Comparison of ENCODE assay signal across 8 cellular contexts in genomic region chr13:36344173-36344572, GRCh38. TPM values are rescaled to one million over a fixed set of nuclear protein-coding genes. Genes with fewer than 3 reads are reported as not detected.
DNase-seq lines count a peak whose midpoint lies in the region; ATAC-seq and TF ChIP-seq lines count a peak whose summit lies in the region.

No MANE protein-coding gene starts in this region.

- POLR2A ChIA-PET in activated CD4-positive, alpha-beta T cell treated with anti-CD3 and anti-CD28 coated beads for 36 hours (lab: Charles Lee): no interaction called here
- POLR2A ChIA-PET in T-cell (lab: Charles Lee): interaction anchor here in 1 of 2 donors (0.7 kb wide), 1 partner anchor 7 kb away, joined by 4 read pairs; no protein-coding TSS in a partner anchor
- POLR2A ChIA-PET in SK-N-SH (lab: Yijun Ruan, JAX): no interaction called here

- H3K9me3 Mint-ChIP-seq in activated CD4-positive, alpha-beta T cell treated with anti-CD3 and anti-CD28 coated beads for 36 hours (ENCODE audit: low read depth): no peaks in the 10 kb centered on the region
- H3K9me3 Mint-ChIP-seq in T-cell: no peaks in the 10 kb centered on the region

- peaks cover 3% of the 10 kb centered on the region; the same call in 1 of the 2 replicates for H3K79me2 ChIP-seq in SK-N-SH (ENCODE audit: insufficient read depth)

- H3K27me3 Mint-ChIP-seq in activated CD4-positive, alpha-beta T cell treated with anti-CD3 and anti-CD28 coated beads for 36 hours: peaks cover 2% of the 10 kb centered on the region
- peaks cover 0 to 3% of the 10 kb centered on the region in 2 donors for H3K27me3 Mint-ChIP-seq in T-cell

- no peaks in the 10 kb centered on the region for H3K27me3 ChIP-seq in foreskin keratinocyte
- H3K27me3 ChIP-seq in subcutaneous abdominal adipose tissue (ENCODE audit: control insufficient read depth in 5 of 5, insufficient read depth in 4 of 5, low read length in 5 of 5): no peaks in the 10 kb centered on the region
- H3K27me3 ChIP-seq in SK-N-SH (ENCODE audit: insufficient read depth): no peaks in the 10 kb centered on the region

- peak overlapping the region; percentile 95 for H3K27ac ChIP-seq in foreskin keratinocyte
- H3K27ac ChIP-seq in subcutaneous abdominal adipose tissue (ENCODE audit: low read depth, low read length): peak overlapping the region; percentile 100
- no peak overlapping the region for H3K27ac ChIP-seq in SK-N-SH (ENCODE audit: low read depth in 2 of 2, low read length in 1 of 2)

- H2AFZ ChIP-seq in SK-N-SH (ENCODE audit: low read depth): no peak overlapping the region

- intact Hi-C loops in activated CD4-positive, alpha-beta T cell treated with anti-CD3 and anti-CD28 coated beads for 36 hours (cut with DNase I, micrococcal nuclease): loop anchor here in 1 of 2 experiments (2.0 kb wide), 1 partner anchor 715 kb away; the partner anchor contains the start of gene SUPT20H

- 85% methylated on average over 6 of the region's 6 CpGs for WGBS in SK-N-SH (ENCODE audit: low lambda C conversion rate)

- H3K36me3 ChIP-seq in subcutaneous abdominal adipose tissue (ENCODE audit: control insufficient read depth in 5 of 5, insufficient read depth in 5 of 5, low read length in 5 of 5) (no peaks in the 10 kb centered on the region), SK-N-SH (replicated peaks in 1 of 2; ENCODE audit: control insufficient read depth in 1 of 2, insufficient read depth in 2 of 2, low read length in 1 of 2) (no peaks in the 10 kb centered on the region)

- H3K4me3 ChIP-seq in subcutaneous abdominal adipose tissue (ENCODE audit: low read depth in 1 of 5, low read length in 5 of 5): peak overlapping the region in 2 of 5 donors; percentile 15 to 99
- no peak overlapping the region for H3K4me3 ChIP-seq in SK-N-SH (ENCODE audit: low read depth in 2 of 2, low read length in 1 of 2)

- CTCF ChIA-PET in activated CD4-positive, alpha-beta T cell treated with anti-CD3 and anti-CD28 coated beads for 36 hours (lab: Charles Lee): interaction anchor here (0.6 to 1.0 kb wide), 2 partner anchors 393 to 518 kb away, joined by 3 read pairs; no protein-coding TSS in a partner anchor
- CTCF ChIA-PET in T-cell (lab: Charles Lee): interaction anchor here (0.7 to 1.3 kb wide), 3 partner anchors 15 to 656 kb away, joined by 3 read pairs; no protein-coding TSS in a partner anchor
- CTCF ChIA-PET in SK-N-SH (lab: Yijun Ruan, JAX): interaction anchor here (0.8 kb wide), 1 partner anchor 195 kb away, joined by 3 read pairs; no protein-coding TSS in a partner anchor

- H3K4me2 ChIP-seq in SK-N-SH: no peak overlapping the region

- no peaks in the 10 kb centered on the region for H3K9me3 ChIP-seq in subcutaneous abdominal adipose tissue (ENCODE audit: control insufficient read depth in 5 of 5, low read length in 5 of 5)
- no peaks in the 10 kb centered on the region for H3K9me3 ChIP-seq in SK-N-SH

- ATAC-seq in activated CD4-positive, alpha-beta T cell treated with anti-CD3 and anti-CD28 coated beads for 36 hours: no peak
- no peak for ATAC-seq in T-cell (replicated peaks in 1 of 4)
- no peak for ATAC-seq in foreskin keratinocyte

- peaks cover 19% of the 10 kb centered on the region for H3K4me1 ChIP-seq in foreskin keratinocyte
- H3K4me1 ChIP-seq in subcutaneous abdominal adipose tissue (ENCODE audit: control insufficient read depth in 5 of 5, insufficient read depth in 5 of 5, low read length in 5 of 5): peaks cover 0 to 34% (median 25%) of the 10 kb centered on the region in 5 donors
- no peaks in the 10 kb centered on the region; a peak in 2 of 4 replicates for H3K4me1 ChIP-seq in SK-N-SH (ENCODE audit: control insufficient read depth in 1 of 2, insufficient read depth in 2 of 2, low read depth in 1 of 2, low read length in 1 of 2)

- no peaks in the 10 kb centered on the region for H4K20me1 ChIP-seq in SK-N-SH (ENCODE audit: insufficient read depth)

- peak overlapping the region; percentile 36 for H3K4me3 Mint-ChIP-seq in activated CD4-positive, alpha-beta T cell treated with anti-CD3 and anti-CD28 coated beads for 36 hours
- H3K4me3 Mint-ChIP-seq in T-cell: peak overlapping the region; percentile 38 to 93 (median 45)

- no peak for DNase-seq in activated CD4-positive, alpha-beta T cell treated with anti-CD3 and anti-CD28 coated beads for 36 hours
- DNase-seq in activated CD4-positive, alpha-beta T cell treated with anti-CD3 and anti-CD28 coated beads for 48 hours: no peak
- DNase-seq in T-cell (no peak), foreskin keratinocyte (peak in 1 of 2 donors; percentile 7), T1000 (lab: John Stamatoyannopoulos, UW) (no peak), SK-N-SH (no peak), HPDE6-E6E7 (ENCODE audit: extremely low spot score) (no peak)

- H3K27ac Mint-ChIP-seq in activated CD4-positive, alpha-beta T cell treated with anti-CD3 and anti-CD28 coated beads for 36 hours: peak overlapping the region; percentile 19
- H3K27ac Mint-ChIP-seq in T-cell: peak overlapping the region in 1 of 2 donors; percentile 32

- H3K36me3 Mint-ChIP-seq in activated CD4-positive, alpha-beta T cell treated with anti-CD3 and anti-CD28 coated beads for 36 hours (ENCODE audit: low read depth): peaks cover 1% of the 10 kb centered on the region
- H3K36me3 Mint-ChIP-seq in T-cell: peaks cover 3% of the 10 kb centered on the region

- TF ChIP-seq CTCF in foreskin keratinocyte (conservative IDR thresholded peaks at IDR 0.05): no peak
- TF ChIP-seq CTCF in SK-N-SH (IDR thresholded peaks at IDR 0.05): no peak

- H3K4me1 Mint-ChIP-seq in activated CD4-positive, alpha-beta T cell treated with anti-CD3 and anti-CD28 coated beads for 36 hours: peaks cover 36% of the 10 kb centered on the region
- H3K4me1 Mint-ChIP-seq in T-cell: peaks cover 47 to 54% (median 52%) of the 10 kb centered on the region in 3 donors

- peak overlapping the region in 1 of 5 donors; percentile 99 for H3K9ac ChIP-seq in subcutaneous abdominal adipose tissue (ENCODE audit: low read length in 5 of 5)
- H3K9ac ChIP-seq in SK-N-SH: no peak overlapping the region

- no peak for TF ChIP-seq EP300 in SK-N-SH (IDR thresholded peaks at IDR 0.05; ENCODE audit: borderline replicate concordance in 1 of 2, low read depth in 1 of 2, low read length in 1 of 2)

- no peaks in the 10 kb centered on the region for H3K9me2 ChIP-seq in SK-N-SH

- no peak for TF ChIP-seq RAD21 in SK-N-SH (IDR thresholded peaks at IDR 0.05; ENCODE audit: low read length)

- H3F3A ChIP-seq in SK-N-SH (replicated peaks; ENCODE audit: insufficient read depth): peaks cover 4% of the 10 kb centered on the region

TF ChIP-seq in SK-N-SH, 30 proteins besides CTCF, POLR2A, EP300 and RAD21 (continues in another document):
- no peak for TF ChIP-seq NRF1 (IDR thresholded peaks at IDR 0.05; ENCODE audit: low read depth, low read length)
- no peak for TF ChIP-seq SIN3A (IDR thresholded peaks at IDR 0.05; ENCODE audit: borderline replicate concordance, low read depth, low read length)
- TF ChIP-seq, protein P1, sequence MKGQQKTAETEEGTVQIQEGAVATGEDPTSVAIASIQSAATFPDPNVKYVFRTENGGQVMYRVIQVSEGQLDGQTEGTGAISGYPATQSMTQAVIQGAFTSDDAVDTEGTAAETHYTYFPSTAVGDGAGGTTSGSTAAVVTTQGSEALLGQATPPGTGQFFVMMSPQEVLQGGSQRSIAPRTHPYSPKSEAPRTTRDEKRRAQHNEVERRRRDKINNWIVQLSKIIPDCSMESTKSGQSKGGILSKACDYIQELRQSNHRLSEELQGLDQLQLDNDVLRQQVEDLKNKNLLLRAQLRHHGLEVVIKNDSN (IDR thresholded peaks at IDR 0.05; ENCODE audit: borderline replicate concordance, low read depth): no peak
- TF ChIP-seq CHD2 (IDR thresholded peaks at IDR 0.05; ENCODE audit: low read length, partially characterized antibody): no peak
- TF ChIP-seq REST (IDR thresholded peaks at IDR 0.05; ENCODE audit: low read depth, low read length): no peak
- no peak for TF ChIP-seq FOXJ3 (CRISPR knock-in tag; IDR thresholded peaks at IDR 0.05)

RNA-seq across cellular contexts. Expression of gene SPART, which starts 2.0 kb away (rescaled TPM):
- 10 to 100 TPM; 30.2 to 40.4 TPM for total RNA-seq in activated CD4-positive, alpha-beta T cell treated with anti-CD3 and anti-CD28 coated beads for 36 hours
- total RNA-seq in T-cell (10 to 100 TPM; 20.2 to 33.3 (median 28.8) TPM), foreskin keratinocyte (42.4 and 45.3 TPM in 2 replicates)
- polyA plus RNA-seq in foreskin keratinocyte (12.7 and 18.1 TPM in 2 replicates), SK-N-SH (2012; rRNA removed) (4.8 and 8.4 TPM in 2 replicates)
- polyA plus RNA-seq in SK-N-SH (2012; cell fraction: cytosol; rRNA removed): 7.6 TPM in 2 replicates
- polyA plus RNA-seq in SK-N-SH (2012; cell fraction: nucleus; rRNA removed): 2.0 and 8.8 TPM in 2 replicates

RNA-seq across cellular contexts. Expression of gene CCDC169, which starts 46.6 kb away (rescaled TPM):
- under 1 TPM; 0.30 TPM for total RNA-seq in activated CD4-positive, alpha-beta T cell treated with anti-CD3 and anti-CD28 coated beads for 36 hours
- total RNA-seq in T-cell (not detected), foreskin keratinocyte (0.17 and 0.25 TPM in 2 replicates)
- polyA plus RNA-seq in foreskin keratinocyte (0.11 and 0.19 TPM in 2 replicates), SK-N-SH (2012; rRNA removed) (1.8 and 3.1 TPM in 2 replicates)
- 3.0 and 3.9 TPM in 2 replicates for polyA plus RNA-seq in SK-N-SH (2012; cell fraction: cytosol; rRNA removed)
- 0.89 and 3.0 TPM in 2 replicates for polyA plus RNA-seq in SK-N-SH (2012; cell fraction: nucleus; rRNA removed)

Comparison
In these comparisons a context has a peak if more than half of its experiments do, and no peak if none do; other contexts are left out.
1. H3K27ac ChIP-seq: peak in foreskin keratinocyte (single experiment) and subcutaneous abdominal adipose tissue (single experiment); none in SK-N-SH (0 of 2).